ENCODE assay signal across 8 cellular contexts in genomic region chr13:48235814-48236135, GRCh38. TPM values are rescaled to one million over a fixed set of nuclear protein-coding genes. Genes with fewer than 3 reads are reported as not detected.
A peak's percentile ranks its signal among the peaks of the same experiment; 100 is the strongest.
DNase-seq lines count a peak whose midpoint lies in the region; ATAC-seq, FAIRE-seq and TF ChIP-seq lines count a peak whose summit lies in the region.

No MANE protein-coding gene starts in this region.

- no peak overlapping the region for H3K27ac ChIP-seq in PC-3 (ENCODE audit: low read length)

- no peak overlapping the region for H3K9ac ChIP-seq in PC-3 (ENCODE audit: low read length)
- H3K9ac ChIP-seq in endocrine pancreas (ENCODE audit: control insufficient read depth, insufficient read depth, low read length), result peak overlapping the region; percentile 79

- peaks cover 32% of the 10 kb centered on the region for H3K4me1 ChIP-seq in PC-3 (ENCODE audit: insufficient read depth, low read length)
- peaks cover 25% of the 10 kb centered on the region for H3K4me1 ChIP-seq in endocrine pancreas (ENCODE audit: control insufficient read depth, insufficient read depth, low read length)

- H3K9me2 ChIP-seq in PC-3 (replicated peaks; ENCODE audit: low read length), result no peaks in the 10 kb centered on the region

- H3K27me3 ChIP-seq in BJ (ENCODE audit: control insufficient read depth, insufficient read depth, low read length) (no peaks in the 10 kb centered on the region), PC-3 (ENCODE audit: low read length) (no peaks in the 10 kb centered on the region), endocrine pancreas (ENCODE audit: control insufficient read depth, insufficient read depth, low read length) (no peaks in the 10 kb centered on the region)

- CTCF ChIA-PET in BJ (lab: Yijun Ruan, JAX), result interaction anchor here (0.9 to 1.4 kb wide), 2 partner anchors 21 to 109 kb away, joined by 3 read pairs; no protein-coding TSS in a partner anchor
- CTCF ChIA-PET in PC-3 (lab: Charles Lee), result no interaction called here

- H3K36me3 ChIP-seq in BJ (ENCODE audit: control insufficient read depth, insufficient read depth, low read length) (no peaks in the 10 kb centered on the region), PC-3 (ENCODE audit: low read depth, low read length) (no peaks in the 10 kb centered on the region), endocrine pancreas (ENCODE audit: control insufficient read depth, insufficient read depth, low read length) (no peaks in the 10 kb centered on the region)

- H3F3A ChIP-seq in PC-3 (ENCODE audit: low read length, unreplicated experiment), result no peaks in the 10 kb centered on the region

- peak overlapping the region; percentile 80 for H3K4me3 Mint-ChIP-seq in neural crest cell

- peaks cover 53% of the 10 kb centered on the region for H3K79me2 ChIP-seq in PC-3 (ENCODE audit: low read length)

- intact Hi-C loops in PC-3 (cut with micrococcal nuclease), result loop anchor here (10.0 kb wide), 1 partner anchor 349 kb away; no protein-coding TSS in a partner anchor

- no peaks in the 10 kb centered on the region for H4K20me1 ChIP-seq in PC-3 (ENCODE audit: low read length)

- no peaks in the 10 kb centered on the region for H3K9me3 ChIP-seq in PC-3 (ENCODE audit: low read length)
- no peaks in the 10 kb centered on the region for H3K9me3 ChIP-seq in endocrine pancreas (ENCODE audit: control insufficient read depth, low read length)

- ATAC-seq in PC-3 (no peak), GM21360 (IDR thresholded peaks at IDR 0.05; ENCODE audit: unreplicated experiment) (no peak), GM18519 (IDR thresholded peaks at IDR 0.05; ENCODE audit: low FRiP score, unreplicated experiment) (no peak)

- BruUV-seq in PC-3 (replicated peaks; lab: Mats Ljungman, UMichigan), result no TSS peak

- TF ChIP-seq CTCF in BJ (IDR thresholded peaks at IDR 0.05; ENCODE audit: insufficient read depth, low read depth, low read length) (no peak), PC-3 (conservative IDR thresholded peaks at IDR 0.05; ENCODE audit: low read depth, low read length) (no peak), neural crest cell (conservative IDR thresholded peaks at IDR 0.05) (no peak)

- H3K4me3 ChIP-seq in BJ (ENCODE audit: low read depth, low read length) (peak overlapping the region; percentile 54; the same call in 1 of the 2 replicates), PC-3 (ENCODE audit: low read length) (peak overlapping the region; percentile 88), endocrine pancreas (ENCODE audit: control insufficient read depth, insufficient read depth, low read length) (peak overlapping the region; percentile 96)

- FAIRE-seq in GM19239 (lab: Jason Lieb, UNC), result no peak

- no peak overlapping the region for H3K27ac Mint-ChIP-seq in neural crest cell (ENCODE audit: unreplicated experiment)

- no peaks in the 10 kb centered on the region for H3K9me3 Mint-ChIP-seq in neural crest cell

- peaks cover 3% of the 10 kb centered on the region for H3K27me3 Mint-ChIP-seq in neural crest cell (ENCODE audit: low read depth)

- no peaks in the 10 kb centered on the region for H3K36me3 Mint-ChIP-seq in neural crest cell (ENCODE audit: low read depth)

- POLR2A ChIA-PET in BJ (lab: Charles Lee), result no interaction called here
- POLR2A ChIA-PET in PC-3 (lab: Charles Lee; ENCODE audit: unreplicated experiment), result interaction anchor here (0.6 kb wide), 1 partner anchor 82 kb away, joined by 4 read pairs; no protein-coding TSS in a partner anchor

- no peak overlapping the region for H2AFZ ChIP-seq in PC-3 (ENCODE audit: low read length)

- DNase-seq in BJ (ENCODE audit: low read depth) (no peak), PC-3 (no peak), neural crest cell (ENCODE audit: low read depth, low spot score) (no peak), GM19239 (ENCODE audit: insufficient read length, low spot score) (no peak), ureter (ENCODE audit: low spot score) (no peak)

- H3K4me2 ChIP-seq in PC-3 (ENCODE audit: low read length), result peak overlapping the region; percentile 94

- H3K4me1 Mint-ChIP-seq in neural crest cell, result peaks cover 56% of the 10 kb centered on the region

RNA-seq across cellular contexts. Expression of gene ITM2B, which starts 2.8 kb away (rescaled TPM):
- polyA plus RNA-seq in BJ (2011; rRNA removed), result 173 and 299 TPM in 2 replicates
- 25.8 and 53.1 TPM in 2 replicates for polyA minus RNA-seq in BJ (2011; rRNA and poly(A)+ RNA removed)
- total RNA-seq in PC-3 (2014; rRNA removed), result 74.6 and 105 TPM in 2 replicates
- total RNA-seq in neural crest cell, result 126 and 127 TPM in 2 replicates
- 682 TPM for total RNA-seq in ureter
